ENCODE assay signal across 9 cellular contexts in genomic region chr10:23344251-23344841, GRCh38. TPM values are rescaled to one million over a fixed set of nuclear protein-coding genes. Genes with fewer than 3 reads are reported as not detected.
DNase-seq lines count a peak whose midpoint lies in the region; ATAC-seq, FAIRE-seq and TF ChIP-seq lines count a peak whose summit lies in the region.
"Had no signal": no experiment of that assay in that cellular context is flagged by ENCODE, and none has a peak within 500 bp of the region (broad histone marks: within the 10 kb centered on the region; RNA-seq: fewer than 3 reads in every experiment).

TSS of gene C10orf67 (minus strand) at chr10:23344797. CDS start at chr10:23344774, 23 bp downstream.

- no peaks in the 10 kb centered on the region for H3K9me3 Mint-ChIP-seq in stimulated activated effector memory CD8-positive, alpha-beta T cell treated with anti-CD3 and anti-CD28 coated beads, Interleukin-12 subunit alpha, Interleukin-12 subunit beta, amount 100 ng/mL, for 72 hours

- no peak for FAIRE-seq in H54 (lab: Jason Lieb, UNC)

- H3K27ac Mint-ChIP-seq in stimulated activated effector memory CD8-positive, alpha-beta T cell treated with anti-CD3 and anti-CD28 coated beads, Interleukin-12 subunit alpha, Interleukin-12 subunit beta, amount 100 ng/mL, for 72 hours: peak within 1 kb of the TSS; percentile 88

- intact Hi-C loops in Right ventricle myocardium inferior (cut with DNase I) (loop anchor here (1.0 kb wide), 1 partner anchor 56 kb away; no protein-coding TSS in a partner anchor), cardiac septum (cut with DNase I) (loop anchor here (2.0 kb wide), 1 partner anchor 94 kb away; the partner anchor contains the start of gene OTUD1)

- ATAC-seq in Right ventricle myocardium inferior: peak; percentile 80
- peak; percentile 46 for ATAC-seq in stimulated activated effector memory CD8-positive, alpha-beta T cell treated with anti-CD3 and anti-CD28 coated beads, Interleukin-12 subunit alpha, Interleukin-12 subunit beta, amount 100 ng/mL, for 72 hours

- DNase-seq in Right ventricle myocardium inferior (ENCODE audit: missing footprints): no peak
- no peak for DNase-seq in cardiac septum (ENCODE audit: low spot score)
- DNase-seq in T follicular helper cell (ENCODE audit: low read depth): peak; percentile 9
- peak; percentile 7 for DNase-seq in cortex of kidney (lab: John Stamatoyannopoulos, UW)
- DNase-seq in left kidney (ENCODE audit: low read depth, low spot score): peak; percentile 92
- DNase-seq in stimulated activated effector memory CD8-positive, alpha-beta T cell treated with anti-CD3 and anti-CD28 coated beads, Interleukin-12 subunit alpha, Interleukin-12 subunit beta, amount 100 ng/mL, for 72 hours (ENCODE audit: low spot score in 2 of 2): no peak
- DNase-seq in NOMO-1 (lab: John Stamatoyannopoulos, UW; ENCODE audit: unreplicated experiment in 2 of 2): no peak
- DNase-seq in H54 (ENCODE audit: insufficient read length, low spot score): no peak

- H3K36me3 Mint-ChIP-seq in stimulated activated effector memory CD8-positive, alpha-beta T cell treated with anti-CD3 and anti-CD28 coated beads, Interleukin-12 subunit alpha, Interleukin-12 subunit beta, amount 100 ng/mL, for 72 hours: no peaks in the 10 kb centered on the region

- TF ChIP-seq POLR2A in H54 (IDR thresholded peaks at IDR 0.05; ENCODE audit: low read depth, low read length): no peak

- peaks cover 35% of the 10 kb centered on the region for H3K4me1 Mint-ChIP-seq in stimulated activated effector memory CD8-positive, alpha-beta T cell treated with anti-CD3 and anti-CD28 coated beads, Interleukin-12 subunit alpha, Interleukin-12 subunit beta, amount 100 ng/mL, for 72 hours

- peak within 1 kb of the TSS; percentile 83 for H3K4me3 Mint-ChIP-seq in stimulated activated effector memory CD8-positive, alpha-beta T cell treated with anti-CD3 and anti-CD28 coated beads, Interleukin-12 subunit alpha, Interleukin-12 subunit beta, amount 100 ng/mL, for 72 hours

RNA-seq across cellular contexts. Expression of gene C10orf67, which starts in this region (rescaled TPM):
- total RNA-seq in Right ventricle myocardium inferior: 0.51 TPM
- 0.35 TPM for total RNA-seq in cardiac septum
- total RNA-seq: dermis microvascular lymphatic vessel endothelial cell had no signal

Comparison
In these comparisons a context has a peak if more than half of its experiments do, and no peak if none do; other contexts are left out.
1. Peak in ATAC-seq in Right ventricle myocardium inferior; RNA of the gene not detected or under 1 TPM.
2. DNase-seq: peak in T follicular helper cell (single experiment), cortex of kidney (single experiment) and left kidney (single experiment); none in Right ventricle myocardium inferior (single experiment), cardiac septum (single experiment), stimulated activated effector memory CD8-positive, alpha-beta T cell treated with anti-CD3 and anti-CD28 coated beads, Interleukin-12 subunit alpha, Interleukin-12 subunit beta, amount 100 ng/mL, for 72 hours (0 of 2), NOMO-1 (0 of 2) and H54 (single experiment).